In the genomic region with DNA sequence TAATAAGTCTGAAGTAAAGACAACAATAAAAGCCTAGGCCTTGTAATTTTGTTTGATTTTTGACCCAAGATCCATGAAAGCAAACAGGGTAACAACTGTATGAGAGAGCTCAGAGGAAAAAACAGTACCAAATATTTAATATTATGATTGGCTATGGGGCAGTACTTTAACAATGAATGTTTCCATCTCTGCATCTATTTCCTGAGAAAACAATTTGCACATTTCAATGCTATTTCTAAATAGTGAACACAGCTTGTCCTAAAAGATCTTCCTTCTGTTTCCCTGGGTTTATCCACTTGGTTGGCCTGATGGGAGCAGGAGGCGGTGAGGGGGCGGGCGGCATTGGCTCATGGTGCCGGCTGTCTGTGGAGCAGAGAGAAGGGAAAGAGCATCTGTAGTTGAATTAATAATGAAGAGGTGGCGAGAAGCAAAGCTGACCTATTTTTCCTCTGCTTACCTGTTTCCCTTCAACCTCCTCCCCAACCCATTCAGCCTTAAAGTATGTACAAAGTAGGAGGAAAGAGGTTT, we compare ENCODE assay signal across 18 cellular contexts.
A peak's percentile ranks its signal among the peaks of the same experiment; 100 is the strongest.
DNase-seq lines count a peak whose midpoint lies in the region; ATAC-seq and TF ChIP-seq lines count a peak whose summit lies in the region.
"Had no signal": no experiment of that assay in that cellular context is flagged by ENCODE, and none has a peak within 500 bp of the region (broad histone marks: within the 10 kb centered on the region; RNA-seq: fewer than 3 reads in every experiment).

No MANE protein-coding gene starts in this region.

- peak; percentile 93 for DNase-seq in G401 (ENCODE audit: low spot score)
- no peak for DNase-seq in esophagus muscularis mucosa (ENCODE audit: extremely low spot score)
- no peak for DNase-seq in sciatic nerve (ENCODE audit: low spot score)
- no peak for DNase-seq in ureter (ENCODE audit: low spot score)
- no peak for DNase-seq in HK-2 (ENCODE audit: unreplicated experiment)
- DNase-seq: BE2C; CD4-positive, alpha-beta memory T cell; HFFc6; NCI-H345; NCI-H526 treated with DMSO at 0.1 percent for 48 hours; NK-92 treated with Interleukin-12 subunit alpha and Interleukin-12 subunit beta, amount 100 ng/mL, for 24 hours; OCI-M1; RPMI8226; SJCRH30 had no signal

- H3K27ac Mint-ChIP-seq in brain = peak overlapping the region in 4 of 5 experiments; percentile 31 to 88 (median 68)

- no peaks in the 10 kb centered on the region for H3K27me3 ChIP-seq in esophagus muscularis mucosa
- H3K27me3 ChIP-seq: BE2C, SJCRH30 had no signal

- in situ Hi-C loops in G401 (cut with HindIII; ENCODE audit: low sequenced_read_pairs) = no loop called here

- TF ChIP-seq POLR2A in esophagus muscularis mucosa (IDR thresholded peaks at IDR 0.05; ENCODE audit: low read depth) = no peak

- H3K36me3 Mint-ChIP-seq in brain = peaks cover 47% of the 10 kb centered on the region
- H3K36me3 Mint-ChIP-seq: CD4-positive, alpha-beta memory T cell had no signal

- H3K36me3 ChIP-seq in esophagus muscularis mucosa = peaks cover 0 to 4% (median 0%) of the 10 kb centered on the region in 4 donors
- H3K36me3 ChIP-seq: BE2C, SJCRH30 had no signal

- H3K4me3 Mint-ChIP-seq in brain = no peak overlapping the region
- H3K4me3 Mint-ChIP-seq: CD4-positive, alpha-beta memory T cell; HFFc6 had no signal

- ATAC-seq in sciatic nerve (peak; percentile 82), HG03469 (IDR thresholded peaks at IDR 0.05; ENCODE audit: unreplicated experiment) (no peak)
- ATAC-seq: K562 had no signal

- H3K4me1 ChIP-seq in esophagus muscularis mucosa = peaks cover 10 to 22% (median 18%) of the 10 kb centered on the region in 4 donors
- H3K4me1 ChIP-seq: BE2C had no signal

- WGBS in esophagus muscularis mucosa = 94% methylated on average over 5 of the region's 5 CpGs

- peak overlapping the region in 3 of 4 donors; percentile 53 to 64 (median 63) for H3K27ac ChIP-seq in esophagus muscularis mucosa (replicated peaks in 1 of 4)
- H3K27ac ChIP-seq: HL-60 had no signal

- intact Hi-C loops in esophagus muscularis mucosa (cut with DNase I) (loop anchor here (5.0 kb wide), 1 partner anchor 112 kb away; no protein-coding TSS in a partner anchor), sciatic nerve (cut with DNase I) (no loop called here)

- no peak overlapping the region for H3K4me3 ChIP-seq in esophagus muscularis mucosa
- H3K4me3 ChIP-seq: K562, SJCRH30 had no signal

- H3K4me1 Mint-ChIP-seq in brain = peaks cover 55% of the 10 kb centered on the region
- H3K4me1 Mint-ChIP-seq: CD4-positive, alpha-beta memory T cell had no signal

- no peaks in the 10 kb centered on the region for H3K9me3 ChIP-seq in esophagus muscularis mucosa
- H3K9me3 ChIP-seq: BE2C, SJCRH30 had no signal

- peaks cover 0 to 2% (median 0%) of the 10 kb centered on the region in 5 experiments for H3K9me3 Mint-ChIP-seq in brain
- H3K9me3 Mint-ChIP-seq: HFFc6 had no signal

- H3K27me3 Mint-ChIP-seq in brain = no peaks in the 10 kb centered on the region
- H3K27me3 Mint-ChIP-seq: CD4-positive, alpha-beta memory T cell had no signal

- no peak for TF ChIP-seq EP300 in esophagus muscularis mucosa (IDR thresholded peaks at IDR 0.05)

- TF ChIP-seq CTCF in brain (conservative IDR thresholded peaks at IDR 0.05) = no peak
- no peak for TF ChIP-seq CTCF in esophagus muscularis mucosa (IDR thresholded peaks at IDR 0.05)
